Comparison of ENCODE assay signal across 21 cellular contexts in genomic region chr1:240466509-240466908, GRCh38.
"Had no signal": no experiment of that assay in that cellular context is flagged by ENCODE, and none has a peak within 500 bp of the region (broad histone marks: within the 10 kb centered on the region; RNA-seq: fewer than 3 reads in every experiment).

No MANE protein-coding gene starts in this region.

- H3K27me3 ChIP-seq: esophagus muscularis mucosa, gastrocnemius medialis, neutrophil, suprapubic skin, thyroid gland, upper lobe of left lung, uterus had no signal

- H3K4me1 Mint-ChIP-seq: memory B cell had no signal

- H3K9me3 Mint-ChIP-seq: memory B cell; naive thymus-derived CD8-positive, alpha-beta T cell had no signal

- H3K4me3 ChIP-seq: esophagus muscularis mucosa, gastrocnemius medialis, left ventricle myocardium inferior, lower lobe of right lung, mucosa of descending colon, suprapubic skin, thyroid gland, upper lobe of left lung, uterus had no signal

- H3K36me3 ChIP-seq: esophagus muscularis mucosa, gastrocnemius medialis, left ventricle myocardium inferior, lower lobe of right lung, neutrophil, suprapubic skin, thyroid gland, upper lobe of left lung, uterus had no signal

- H3K27me3 Mint-ChIP-seq: memory B cell had no signal

- H3K4me3 Mint-ChIP-seq: memory B cell; naive thymus-derived CD8-positive, alpha-beta T cell had no signal

- H3K27ac ChIP-seq: epithelial cell of prostate, esophagus muscularis mucosa, gastrocnemius medialis, left ventricle myocardium inferior, lower lobe of right lung, neutrophil, suprapubic skin, thyroid gland, upper lobe of left lung, uterus had no signal

- DNase-seq: effector memory CD4-positive, alpha-beta T cell; gastrocnemius medialis; glutamatergic neuron; kidney; left cardiac atrium; left ventricle myocardium inferior; lower lobe of right lung; mucosa of descending colon; naive thymus-derived CD8-positive, alpha-beta T cell; right cardiac atrium; small intestine; stimulated activated CD4-positive, alpha-beta T cell treated with anti-CD3 and anti-CD28 coated beads, Interleukin-2, amount 100 ng/mL, for 48 hours; stimulated activated naive CD4-positive, alpha-beta T cell treated with Interleukin-2 at 50 U/mL for 16 hours; thyroid gland; upper lobe of left lung; uterus had no signal

- H3K27ac Mint-ChIP-seq: memory B cell; naive thymus-derived CD8-positive, alpha-beta T cell had no signal

- ATAC-seq: gastrocnemius medialis; left cardiac atrium; lower lobe of right lung; mucosa of descending colon; naive thymus-derived CD8-positive, alpha-beta T cell; right cardiac atrium had no signal

- H3K36me3 Mint-ChIP-seq: memory B cell; naive thymus-derived CD8-positive, alpha-beta T cell had no signal

- H3K4me1 ChIP-seq: gastrocnemius medialis, left ventricle myocardium inferior, lower lobe of right lung, suprapubic skin, thyroid gland, upper lobe of left lung, uterus had no signal
